In genomic region chr7:2211259-2211575, GRCh38 we compare ENCODE assay signal across 27 cellular contexts. TPM values are rescaled to one million over a fixed set of nuclear protein-coding genes. Genes with fewer than 3 reads are reported as not detected.
DNase-seq lines count a peak whose midpoint lies in the region; ATAC-seq, FAIRE-seq and TF ChIP-seq lines count a peak whose summit lies in the region.
"Had no signal": no experiment of that assay in that cellular context is flagged by ENCODE, and none has a peak within 500 bp of the region (broad histone marks: within the 10 kb centered on the region; RNA-seq: fewer than 3 reads in every experiment).

No MANE protein-coding gene starts in this region.

- H3K4me1 ChIP-seq in lower lobe of right lung, result no peaks in the 10 kb centered on the region
- H3K4me1 ChIP-seq: Caco-2, SJCRH30 had no signal

- DNase-seq in activated naive CD4-positive, alpha-beta T cell treated with anti-CD3 and anti-CD28 coated beads, Interleukin-2, amount 50 U/mL, for 72 hours (ENCODE audit: low spot score in 2 of 2), result no peak
- DNase-seq in activated naive CD4-positive, alpha-beta T cell treated with Interleukin-2 at 50 U/mL for 16 hours, result no peak
- DNase-seq in chondrocyte (ENCODE audit: low spot score) (peak; percentile 76), lower lobe of right lung (peak; percentile 19), urothelium cell line (ENCODE audit: low spot score) (no peak), GM20000 (ENCODE audit: low spot score) (no peak), osteocyte (ENCODE audit: extremely low spot score, unreplicated experiment) (no peak)
- DNase-seq: ACHN; Caco-2; CD4-positive, alpha-beta memory T cell; DMS 273 treated with DMSO at 0.1 percent for 48 hours; DND-41; MV-4-11; NCI-H1694; NCI-H2081; NCI-H2171; NCI-H345; NCI-H524; NCI-H774; NK-92 treated with Interleukin-12 subunit alpha and Interleukin-12 subunit beta, amount 100 ng/mL, for 24 hours; SJCRH30 had no signal

- no peaks in the 10 kb centered on the region for H3K27me3 Mint-ChIP-seq in chondrocyte (ENCODE audit: low read depth)
- no peaks in the 10 kb centered on the region for H3K27me3 Mint-ChIP-seq in osteocyte (ENCODE audit: unreplicated experiment)
- H3K27me3 Mint-ChIP-seq: CD4-positive, alpha-beta memory T cell; IgD-negative memory B cell had no signal

- H3K9me3 ChIP-seq in lower lobe of right lung, result no peaks in the 10 kb centered on the region
- H3K9me3 ChIP-seq: BLaER1 treated with 17β-estradiol and CSF1 and Interleukin-3, amounts not matched to agents 10 nM and 100 nM; Caco-2; SJCRH30 had no signal

- FAIRE-seq in urothelium cell line (lab: Jason Lieb, UNC), result peak; percentile 32
- FAIRE-seq: GM19239, H54 had no signal

- no peak for ATAC-seq in activated naive CD4-positive, alpha-beta T cell treated with anti-CD3 and anti-CD28 coated beads, Interleukin-2, amount 50 U/mL, for 72 hours
- no peak for ATAC-seq in lower lobe of right lung
- no peak for ATAC-seq in GM21526 (IDR thresholded peaks at IDR 0.05; ENCODE audit: low FRiP score, unreplicated experiment)

- no peak overlapping the region for H3K27ac ChIP-seq in lower lobe of right lung
- H3K27ac ChIP-seq: 22Rv1; BLaER1 treated with 17β-estradiol and CSF1 and Interleukin-3, amounts not matched to agents 10 nM and 100 nM; SJCRH30 had no signal

- intact Hi-C loops in lower lobe of right lung (cut with DNase I), result no loop called here

- H3K9me3 Mint-ChIP-seq in activated naive CD4-positive, alpha-beta T cell treated with anti-CD3 and anti-CD28 coated beads, Interleukin-2, amount 50 U/mL, for 72 hours, result no peaks in the 10 kb centered on the region
- H3K9me3 Mint-ChIP-seq in chondrocyte (ENCODE audit: low read depth) (no peaks in the 10 kb centered on the region), osteocyte (ENCODE audit: unreplicated experiment) (no peaks in the 10 kb centered on the region)
- H3K9me3 Mint-ChIP-seq: CD4-positive, alpha-beta memory T cell; IgD-negative memory B cell had no signal

- H3K27me3 ChIP-seq in lower lobe of right lung (ENCODE audit: low read depth), result no peaks in the 10 kb centered on the region
- H3K27me3 ChIP-seq: BLaER1 treated with 17β-estradiol and CSF1 and Interleukin-3, amounts not matched to agents 10 nM and 100 nM; SJCRH30 had no signal

- H3K4me3 Mint-ChIP-seq in chondrocyte (ENCODE audit: unreplicated experiment) (no peak overlapping the region), osteocyte (ENCODE audit: unreplicated experiment) (no peak overlapping the region)
- H3K4me3 Mint-ChIP-seq: CD4-positive, alpha-beta memory T cell had no signal

- no peak for TF ChIP-seq CTCF in chondrocyte (IDR thresholded peaks at IDR 0.05)
- TF ChIP-seq CTCF in lower lobe of right lung (IDR thresholded peaks at IDR 0.05), result no peak
- TF ChIP-seq CTCF in GM20000 (IDR thresholded peaks at IDR 0.05; ENCODE audit: extremely low read depth, missing control alignments), result no peak
- TF ChIP-seq CTCF in osteocyte (IDR thresholded peaks at IDR 0.05), result no peak

- H3K27ac Mint-ChIP-seq in activated naive CD4-positive, alpha-beta T cell treated with anti-CD3 and anti-CD28 coated beads, Interleukin-2, amount 50 U/mL, for 72 hours, result peak overlapping the region; percentile 41 to 60
- H3K27ac Mint-ChIP-seq in chondrocyte (ENCODE audit: unreplicated experiment) (no peak overlapping the region), osteocyte (ENCODE audit: unreplicated experiment) (no peak overlapping the region)

- H3K36me3 Mint-ChIP-seq in activated naive CD4-positive, alpha-beta T cell treated with anti-CD3 and anti-CD28 coated beads, Interleukin-2, amount 50 U/mL, for 72 hours, result peaks cover 21 to 26% of the 10 kb centered on the region in 2 donors
- peaks cover 45% of the 10 kb centered on the region for H3K36me3 Mint-ChIP-seq in chondrocyte (ENCODE audit: low read depth)
- peaks cover 43% of the 10 kb centered on the region for H3K36me3 Mint-ChIP-seq in osteocyte (ENCODE audit: unreplicated experiment)

- H3K36me3 ChIP-seq in lower lobe of right lung, result peaks cover 70% of the 10 kb centered on the region

- no peak overlapping the region for H3K4me3 ChIP-seq in lower lobe of right lung
- H3K4me3 ChIP-seq: BLaER1 treated with 17β-estradiol and CSF1 and Interleukin-3, amounts not matched to agents 10 nM and 100 nM; SJCRH30 had no signal

- H3K4me1 Mint-ChIP-seq in chondrocyte (ENCODE audit: low read depth), result no peaks in the 10 kb centered on the region
- no peaks in the 10 kb centered on the region for H3K4me1 Mint-ChIP-seq in osteocyte (ENCODE audit: unreplicated experiment)

RNA-seq across cellular contexts. Expression of gene MAD1L1, which starts 21.5 kb away (rescaled TPM):
- 10 to 100 TPM; 34.2 to 53.5 TPM for total RNA-seq in activated naive CD4-positive, alpha-beta T cell treated with anti-CD3 and anti-CD28 coated beads, Interleukin-2, amount 50 U/mL, for 72 hours
- total RNA-seq in chondrocyte (22.7 to 31.0 TPM (median 23.8 TPM) in 3 replicates), lower lobe of right lung (44.5 TPM), osteocyte (30.2 and 32.7 TPM in 2 replicates)

RNA-seq across cellular contexts. Expression of gene MRM2, which starts 30.8 kb away (rescaled TPM):
- total RNA-seq in activated naive CD4-positive, alpha-beta T cell treated with anti-CD3 and anti-CD28 coated beads, Interleukin-2, amount 50 U/mL, for 72 hours, result 10 to 100 TPM; 24.4 to 30.8 TPM
- 17.7 to 19.8 TPM (median 17.8 TPM) in 3 replicates for total RNA-seq in chondrocyte
- total RNA-seq in lower lobe of right lung, result 22.6 TPM
- 18.9 and 21.6 TPM in 2 replicates for total RNA-seq in osteocyte

RNA-seq across cellular contexts. Expression of gene NUDT1, which starts 30.8 kb away (rescaled TPM):
- 10 to 100 TPM; 79.8 to 95.3 TPM for total RNA-seq in activated naive CD4-positive, alpha-beta T cell treated with anti-CD3 and anti-CD28 coated beads, Interleukin-2, amount 50 U/mL, for 72 hours
- total RNA-seq in chondrocyte (9.5 to 15.2 TPM (median 10.0 TPM) in 3 replicates), lower lobe of right lung (10.2 TPM), osteocyte (12.8 and 14.8 TPM in 2 replicates)

Comparison
In these comparisons a context has a peak if more than half of its experiments do, and no peak if none do; other contexts are left out.
1. DNase-seq: peak in chondrocyte (single experiment) and lower lobe of right lung (single experiment); none in activated naive CD4-positive, alpha-beta T cell treated with anti-CD3 and anti-CD28 coated beads, Interleukin-2, amount 50 U/mL, for 72 hours (0 of 2), activated naive CD4-positive, alpha-beta T cell treated with Interleukin-2 at 50 U/mL for 16 hours (single experiment), urothelium cell line (single experiment), GM20000 (single experiment) and osteocyte (single experiment).
2. H3K27ac Mint-ChIP-seq: peak in activated naive CD4-positive, alpha-beta T cell treated with anti-CD3 and anti-CD28 coated beads, Interleukin-2, amount 50 U/mL, for 72 hours (2 of 2); none in chondrocyte (single experiment) and osteocyte (single experiment).